Comparison of ENCODE assay signal across 1 cellular context in the genomic region with DNA sequence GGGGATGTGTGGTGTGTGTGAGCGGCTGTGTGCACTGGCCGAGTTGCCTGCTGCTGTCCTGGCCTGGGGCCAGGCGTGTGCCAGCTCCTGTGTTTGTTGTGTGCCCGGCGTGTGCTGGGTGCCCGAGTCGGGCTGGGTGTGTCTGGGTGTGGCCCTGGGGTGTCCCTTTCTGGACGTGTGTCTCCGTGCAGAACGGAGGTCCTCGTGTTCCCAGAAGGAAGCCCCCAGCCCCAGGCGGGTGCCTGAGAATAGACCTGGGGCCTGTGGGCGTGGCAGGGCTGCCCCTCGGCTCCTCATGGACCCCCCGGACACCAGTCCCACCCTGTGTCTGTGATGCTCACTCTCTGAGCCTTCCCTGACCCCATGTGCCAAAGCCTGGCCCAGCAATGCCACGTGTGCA. TPM values are rescaled to one million over a fixed set of nuclear protein-coding genes. Genes with fewer than 3 reads are reported as not detected.
"Had no signal": no experiment of that assay in that cellular context is flagged by ENCODE, and none has a peak within 500 bp of the region (broad histone marks: within the 10 kb centered on the region; RNA-seq: fewer than 3 reads in every experiment).

No MANE protein-coding gene starts in this region.

RNA-seq across cellular contexts. Expression of gene TMEM121, which starts 38.2 kb away (rescaled TPM):
- polyA plus RNA-seq: K562 had no signal
